ENCODE assay signal across 16 cellular contexts in genomic region chr17:19291646-19292376, GRCh38. TPM values are rescaled to one million over a fixed set of nuclear protein-coding genes. Genes with fewer than 3 reads are reported as not detected.
DNase-seq lines count a peak whose midpoint lies in the region; ATAC-seq and TF ChIP-seq lines count a peak whose summit lies in the region.
"Had no signal": no experiment of that assay in that cellular context is flagged by ENCODE, and none has a peak within 500 bp of the region (broad histone marks: within the 10 kb centered on the region; RNA-seq: fewer than 3 reads in every experiment).

No MANE protein-coding gene starts in this region.

- H3K36me3 ChIP-seq in mammary epithelial cell (ENCODE audit: insufficient read depth, low read length) (no peaks in the 10 kb centered on the region), esophagus (ENCODE audit: control insufficient read depth in 2 of 2, insufficient read depth in 2 of 2, low read length in 1 of 2) (peaks cover 4 to 19% of the 10 kb centered on the region in 2 donors), parathyroid adenoma (ENCODE audit: control insufficient read depth, insufficient read depth, low read length) (no peaks in the 10 kb centered on the region), upper lobe of right lung (no peaks in the 10 kb centered on the region)

- no peaks in the 10 kb centered on the region for H3K9me3 Mint-ChIP-seq in MCF 10A (ENCODE audit: unreplicated experiment)
- H3K9me3 Mint-ChIP-seq: IgD-negative memory B cell had no signal

- BruUV-seq in MCF 10A (replicated peaks; lab: Mats Ljungman, UMichigan) (no TSS peak), mammary epithelial cell (replicated peaks; lab: Mats Ljungman, UMichigan) (no TSS peak)

- DNase-seq in MCF 10A (ENCODE audit: unreplicated experiment), result no peak
- no peak for DNase-seq in mammary epithelial cell
- no peak for DNase-seq in upper lobe of right lung
- no peak for DNase-seq in NCI-H69 (lab: John Stamatoyannopoulos, UW)
- DNase-seq in stimulated activated naive CD8-positive, alpha-beta T cell treated with anti-CD3 and anti-CD28 coated beads, Interleukin-15, Interleukin-2, amounts not matched to agents 100 U/mL and 50 U/mL, for 24 hours, result no peak
- DNase-seq: 8988T, Calu3, HCEC 1CT, NCI-H1048, NCI-H345 had no signal

- TF ChIP-seq CTCF in MCF 10A (IDR thresholded peaks at IDR 0.05; ENCODE audit: unreplicated experiment) (no peak), mammary epithelial cell (conservative IDR thresholded peaks at IDR 0.05 in 1 of 2, IDR thresholded peaks at IDR 0.05 in 1 of 2; ENCODE audit: extremely low read depth in 1 of 2, insufficient read depth in 1 of 2, low read depth in 1 of 2, low read length in 2 of 2) (no peak), parathyroid adenoma (IDR thresholded peaks at IDR 0.05) (no peak), upper lobe of right lung (IDR thresholded peaks at IDR 0.05) (no peak)

- intact Hi-C loops in MCF 10A (cut with micrococcal nuclease) (no loop called here), mammary epithelial cell (cut with micrococcal nuclease) (no loop called here), upper lobe of right lung (cut with DNase I) (no loop called here)

- no peaks in the 10 kb centered on the region for H4K20me1 ChIP-seq in mammary epithelial cell (ENCODE audit: insufficient read depth, low read length)

- H3K27me3 ChIP-seq in mammary epithelial cell (ENCODE audit: insufficient read depth, low read length) (no peaks in the 10 kb centered on the region), esophagus (ENCODE audit: control insufficient read depth in 1 of 2, insufficient read depth in 2 of 2, low read length in 2 of 2) (no peaks in the 10 kb centered on the region), parathyroid adenoma (ENCODE audit: control insufficient read depth, insufficient read depth, low read length) (no peaks in the 10 kb centered on the region), upper lobe of right lung (no peaks in the 10 kb centered on the region)

- H3K79me2 ChIP-seq in mammary epithelial cell (ENCODE audit: insufficient read depth, low read length) (no peaks in the 10 kb centered on the region), parathyroid adenoma (peaks cover 17% of the 10 kb centered on the region)

- H3K27ac ChIP-seq in mammary epithelial cell (ENCODE audit: insufficient read depth, low read depth, low read length) (no peak overlapping the region), esophagus (ENCODE audit: low read depth in 2 of 2, low read length in 1 of 2) (peak overlapping the region; percentile 57 to 82), parathyroid adenoma (peak overlapping the region; percentile 56), upper lobe of right lung (no peak overlapping the region)

- H3K4me3 ChIP-seq in mammary epithelial cell (replicated peaks in 1 of 3; ENCODE audit: insufficient read depth in 1 of 3, low read depth in 2 of 3, low read length in 3 of 3) (no peak overlapping the region), esophagus (ENCODE audit: low read depth in 1 of 2, low read length in 2 of 2) (no peak overlapping the region), parathyroid adenoma (ENCODE audit: low read depth, low read length) (no peak overlapping the region), upper lobe of right lung (no peak overlapping the region)
- H3K4me3 ChIP-seq: GM12878 had no signal

- peaks cover 22% of the 10 kb centered on the region for H3K36me3 Mint-ChIP-seq in MCF 10A (ENCODE audit: insufficient read depth, unreplicated experiment)

- H3K4me3 Mint-ChIP-seq in MCF 10A (ENCODE audit: unreplicated experiment), result no peak overlapping the region
- H3K4me3 Mint-ChIP-seq: IgD-negative memory B cell had no signal

- H3K4me2 ChIP-seq in mammary epithelial cell (ENCODE audit: insufficient read depth, low read depth, low read length) (no peak overlapping the region), parathyroid adenoma (ENCODE audit: low read length) (no peak overlapping the region)

- POLR2A ChIA-PET in MCF 10A (lab: Yijun Ruan, JAX), result no interaction called here

- CTCF ChIA-PET in MCF 10A (lab: Yijun Ruan, JAX) (interaction anchor here (0.6 kb wide), 1 partner anchor 152 kb away, joined by 4 read pairs; no protein-coding TSS in a partner anchor), mammary epithelial cell (lab: Charles Lee; ENCODE audit: low non-redundant PET) (interaction anchor here (0.5 kb wide), 2 partner anchors 17 to 118 kb away, joined by 3 read pairs; no protein-coding TSS in a partner anchor)

- H3K4me1 ChIP-seq in mammary epithelial cell (ENCODE audit: insufficient read depth, low read length), result peaks cover 4% of the 10 kb centered on the region
- peaks cover 7 to 15% of the 10 kb centered on the region in 2 donors for H3K4me1 ChIP-seq in esophagus (ENCODE audit: control insufficient read depth in 2 of 2, insufficient read depth in 2 of 2, low read length in 1 of 2)
- H3K4me1 ChIP-seq in parathyroid adenoma, result peaks cover 57% of the 10 kb centered on the region
- peaks cover 10% of the 10 kb centered on the region for H3K4me1 ChIP-seq in upper lobe of right lung

- dilution Hi-C loops in mammary epithelial cell (cut with HindIII; ENCODE audit: low sequenced_read_pairs), result loop anchor here (5.0 kb wide), 1 partner anchor 70 kb away; the partner anchor contains the start of gene B9D1

- H3K9me3 ChIP-seq in mammary epithelial cell (replicated peaks; ENCODE audit: insufficient read depth, low read length) (no peaks in the 10 kb centered on the region), esophagus (ENCODE audit: control insufficient read depth in 2 of 2, insufficient read depth in 1 of 2, low read depth in 1 of 2, low read length in 1 of 2) (no peaks in the 10 kb centered on the region), parathyroid adenoma (ENCODE audit: control insufficient read depth, low read length) (no peaks in the 10 kb centered on the region), upper lobe of right lung (no peaks in the 10 kb centered on the region)

- ATAC-seq in upper lobe of right lung, result peak; percentile 51
- no peak for ATAC-seq in GM18861 (IDR thresholded peaks at IDR 0.05; ENCODE audit: unreplicated experiment)
- ATAC-seq in stimulated activated naive CD8-positive, alpha-beta T cell treated with anti-CD3 and anti-CD28 coated beads, Interleukin-15, Interleukin-2, amounts not matched to agents 100 U/mL and 50 U/mL, for 24 hours, result no peak
- ATAC-seq: GM12878 had no signal

- H3K9ac ChIP-seq in mammary epithelial cell (ENCODE audit: insufficient read depth, low read length) (no peak overlapping the region), parathyroid adenoma (no peak overlapping the region)

- in situ Hi-C loops in mammary epithelial cell (cut with MboI; ENCODE audit: low sequenced_read_pairs in 2 of 2), result no loop called here

- peak overlapping the region; percentile 54 for H3K27ac Mint-ChIP-seq in MCF 10A (ENCODE audit: low read depth, unreplicated experiment)
- H3K27ac Mint-ChIP-seq: CD14-positive monocyte, IgD-negative memory B cell had no signal

- WGBS in mammary epithelial cell (ENCODE audit: low coverage, missing lambda C conversion rate), result 71% methylated on average over 11 of the region's 12 CpGs
- 77 to 83% methylated on average over 12 of the region's 12 CpGs for WGBS in esophagus, 2 donors

- no peaks in the 10 kb centered on the region for H3K4me1 Mint-ChIP-seq in MCF 10A (ENCODE audit: insufficient read depth, unreplicated experiment)

- H3K27me3 Mint-ChIP-seq in MCF 10A (ENCODE audit: insufficient read depth, unreplicated experiment), result no peaks in the 10 kb centered on the region

- no peak overlapping the region for H2AFZ ChIP-seq in mammary epithelial cell (ENCODE audit: low read depth, low read length)
- peak overlapping the region; percentile 11 for H2AFZ ChIP-seq in parathyroid adenoma

RNA-seq across cellular contexts. Expression of gene EPN2, which starts 54.6 kb away (rescaled TPM):
- total RNA-seq in MCF 10A (2022), result 35.1 and 36.8 TPM in 2 replicates
- 10 to 100 TPM; 19.8 to 32.4 TPM for total RNA-seq in mammary epithelial cell
- polyA plus RNA-seq in mammary epithelial cell, result 19.5 TPM
- 28.5 TPM for polyA minus RNA-seq in mammary epithelial cell
- polyA plus RNA-seq in esophagus, result 10 to 100 TPM; 27.9 to 44.7 TPM
- 54.5 TPM for total RNA-seq in upper lobe of right lung
- polyA plus RNA-seq: CD14-positive monocyte had no signal

Comparison
In these comparisons a context has a peak if more than half of its experiments do, and no peak if none do; other contexts are left out.
1. H3K27ac ChIP-seq: peak in esophagus (2 of 2) and parathyroid adenoma (single experiment); none in mammary epithelial cell (single experiment) and upper lobe of right lung (single experiment).